Comparison of ENCODE assay signal across 16 cellular contexts in genomic region chr1:42926235-42926869, GRCh38. TPM values are rescaled to one million over a fixed set of nuclear protein-coding genes. Genes with fewer than 3 reads are reported as not detected.
DNase-seq lines count a peak whose midpoint lies in the region; ATAC-seq and TF ChIP-seq lines count a peak whose summit lies in the region.
"Had no signal": no experiment of that assay in that cellular context is flagged by ENCODE, and none has a peak within 500 bp of the region (broad histone marks: within the 10 kb centered on the region; RNA-seq: fewer than 3 reads in every experiment).

No MANE protein-coding gene starts in this region.

- no peaks in the 10 kb centered on the region for H3K27me3 Mint-ChIP-seq in CD4-positive, alpha-beta T cell
- H3K27me3 Mint-ChIP-seq: central memory CD8-positive, alpha-beta T cell had no signal

- no peaks in the 10 kb centered on the region for H3K27me3 ChIP-seq in CD4-positive, alpha-beta T cell (ENCODE audit: control insufficient read depth, insufficient read depth, low read length)
- H3K27me3 ChIP-seq in SU-DHL-6 (ENCODE audit: low read length): no peaks in the 10 kb centered on the region
- H3K27me3 ChIP-seq: adrenal gland, BE2C had no signal

- no peak for ATAC-seq in CD4-positive, alpha-beta T cell (ENCODE audit: poor library complexity)
- no peak for ATAC-seq in HG02840 (IDR thresholded peaks at IDR 0.05; ENCODE audit: low FRiP score, unreplicated experiment)
- ATAC-seq: activated T-cell treated with anti-CD3 and anti-CD28 coated beads, Interleukin-2, amount 50 U/mL, for 4 hours; left lobe of liver had no signal

- H3F3A ChIP-seq in SU-DHL-6 (ENCODE audit: insufficient read depth): peaks cover 29% of the 10 kb centered on the region

- 0 out of 2 replicates have a peak, but pooled peaks cover 3% of the 10 kb centered on the region for H3K79me2 ChIP-seq in SU-DHL-6 (ENCODE audit: insufficient read depth, low read length)

- H3K27ac ChIP-seq in 22Rv1: peak overlapping the region; percentile 75; the same call in 1 of the 2 replicates
- no peak overlapping the region for H3K27ac ChIP-seq in CD4-positive, alpha-beta T cell (ENCODE audit: low read depth, low read length)
- H3K27ac ChIP-seq in SU-DHL-6 (ENCODE audit: low read depth, low read length): peak overlapping the region; percentile 85
- H3K27ac ChIP-seq: adrenal gland had no signal

- H3K9ac ChIP-seq in SU-DHL-6 (ENCODE audit: low read length): no peak overlapping the region

- intact Hi-C loops in CD4-positive, alpha-beta T cell (cut with DNase I, micrococcal nuclease): loop anchor here in 1 of 2 experiments (5.0 kb wide), 1 partner anchor 244 kb away; the partner anchor contains the start of gene YBX1

- TF ChIP-seq CTCF in 22Rv1 (IDR thresholded peaks at IDR 0.05) (no peak), SU-DHL-6 (IDR thresholded peaks at IDR 0.05; ENCODE audit: insufficient read depth, low read length, poor library complexity, severe bottlenecking) (no peak)
- no peak for TF ChIP-seq CTCF in CD4-positive, alpha-beta T cell (IDR thresholded peaks at IDR 0.05)

- no peak overlapping the region for H3K4me3 Mint-ChIP-seq in CD4-positive, alpha-beta T cell

- H3K4me1 Mint-ChIP-seq in CD4-positive, alpha-beta T cell (ENCODE audit: low read depth): peaks cover 56% of the 10 kb centered on the region

- H3K27ac Mint-ChIP-seq in CD4-positive, alpha-beta T cell: peak overlapping the region; percentile 84

- no peak overlapping the region for H2AFZ ChIP-seq in SU-DHL-6 (ENCODE audit: low read depth, low read length, severe bottlenecking)

- H3K9me3 Mint-ChIP-seq in CD4-positive, alpha-beta T cell: no peaks in the 10 kb centered on the region
- H3K9me3 Mint-ChIP-seq: activated T-cell treated with anti-CD3 and anti-CD28 coated beads, Interleukin-2, amount 50 U/mL, for 4 hours; central memory CD8-positive, alpha-beta T cell had no signal

- no peaks in the 10 kb centered on the region for H3K36me3 ChIP-seq in SU-DHL-6 (ENCODE audit: low read length)

- no peaks in the 10 kb centered on the region for H3K9me3 ChIP-seq in CD4-positive, alpha-beta T cell (ENCODE audit: control insufficient read depth, low read length)
- no peaks in the 10 kb centered on the region for H3K9me3 ChIP-seq in SU-DHL-6 (ENCODE audit: insufficient read depth, low read length)
- H3K9me3 ChIP-seq: adrenal gland, BE2C had no signal

- no peak for DNase-seq in CD4-positive, alpha-beta T cell
- peak; percentile 22 for DNase-seq in islet precursor cell
- no peak for DNase-seq in A172 (ENCODE audit: low spot score)
- DNase-seq in OCI-M1 (lab: John Stamatoyannopoulos, UW): no peak
- DNase-seq in NCI-H1105 treated with DMSO at 0.1 percent for 48 hours (lab: John Stamatoyannopoulos, UW): no peak
- DNase-seq: activated CD4-positive, alpha-beta T cell treated with anti-CD3 and anti-CD28 coated beads for 1 hour; activated T-cell treated with anti-CD3 and anti-CD28 coated beads, Interleukin-2, amount 50 U/mL, for 4 hours; adrenal gland; BE2C; DMS53; NCI-H2029 treated with DMSO at 0.1 percent for 48 hours had no signal

- H3K9me2 ChIP-seq in SU-DHL-6 (replicated peaks; ENCODE audit: insufficient read depth, low read length): no peaks in the 10 kb centered on the region

- H3K4me2 ChIP-seq in SU-DHL-6 (ENCODE audit: low read depth, low read length, poor library complexity, severe bottlenecking): no peak overlapping the region

- H4K20me1 ChIP-seq in SU-DHL-6 (ENCODE audit: low read depth, low read length): no peaks in the 10 kb centered on the region

- CTCF ChIA-PET in CD4-positive, alpha-beta T cell (lab: Charles Lee): interaction anchor here (5.8 kb wide), 1 partner anchor 13 kb away, joined by 66 read pairs; no protein-coding TSS in a partner anchor

- H3K4me3 ChIP-seq in SU-DHL-6 (ENCODE audit: insufficient read depth, low read length, poor library complexity, severe bottlenecking): no peak overlapping the region
- H3K4me3 ChIP-seq: adrenal gland had no signal

- POLR2A ChIA-PET in CD4-positive, alpha-beta T cell (lab: Charles Lee): interaction anchor here (4.8 kb wide), 1 partner anchor 29 kb away, joined by 64 read pairs; no protein-coding TSS in a partner anchor

- H3K36me3 Mint-ChIP-seq in CD4-positive, alpha-beta T cell (ENCODE audit: low read depth): peaks cover 73% of the 10 kb centered on the region

RNA-seq across cellular contexts. Expression of gene SLC2A1, which starts 32.3 kb away (rescaled TPM):
- 10 to 100 TPM; 78.6 to 80.9 TPM for total RNA-seq in CD4-positive, alpha-beta T cell
- total RNA-seq in A172 (2014; rRNA removed; shearing (Covaris generic)): 164 and 282 TPM in 2 replicates
